Comparison of ENCODE assay signal across 9 cellular contexts in the genomic region with DNA sequence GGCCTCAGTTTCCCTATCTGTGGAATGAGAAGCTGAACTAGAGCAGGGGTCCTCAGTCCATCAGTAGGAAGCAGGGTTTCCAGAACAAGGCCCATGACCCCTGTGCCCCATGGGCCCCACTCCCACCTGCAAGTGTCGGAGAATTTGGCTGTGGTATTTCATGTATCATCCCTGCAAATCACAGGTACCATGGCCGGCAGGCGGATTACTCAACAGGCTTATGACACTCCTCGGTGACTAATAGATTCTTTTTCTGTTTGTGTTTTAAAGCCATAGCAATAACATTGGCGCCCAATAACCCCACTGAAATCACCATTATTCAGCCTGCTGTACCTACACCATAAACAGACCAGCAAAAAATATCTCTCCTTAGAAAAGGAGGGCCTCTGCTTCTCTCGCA. TPM values are rescaled to one million over a fixed set of nuclear protein-coding genes. Genes with fewer than 3 reads are reported as not detected.
A peak's percentile ranks its signal among the peaks of the same experiment; 100 is the strongest.
DNase-seq lines count a peak whose midpoint lies in the region; ATAC-seq, FAIRE-seq and TF ChIP-seq lines count a peak whose summit lies in the region.
"Had no signal": no experiment of that assay in that cellular context is flagged by ENCODE, and none has a peak within 500 bp of the region (broad histone marks: within the 10 kb centered on the region; RNA-seq: fewer than 3 reads in every experiment).

No MANE protein-coding gene starts in this region.

- H3K23ac ChIP-seq in neuronal stem cell (ENCODE audit: low read depth, low read length, poor library complexity): no peak overlapping the region

- H3K9ac ChIP-seq in neuronal stem cell (ENCODE audit: low read depth, low read length, poor library complexity): no peak overlapping the region

- H2AFZ ChIP-seq in neuronal stem cell (ENCODE audit: low read length): no peak overlapping the region

- intact Hi-C loops in head of caudate nucleus (cut with DNase I): no loop called here

- H3K27ac ChIP-seq in neuronal stem cell (replicated peaks; ENCODE audit: low read length): no peak overlapping the region
- H3K27ac ChIP-seq: cardiac muscle cell had no signal

- peak; percentile 64 for FAIRE-seq in bronchial epithelial cell (lab: Jason Lieb, UNC)

- H3K18ac ChIP-seq in neuronal stem cell (ENCODE audit: low read length): peak overlapping the region; percentile 3

- H2BK5ac ChIP-seq in neuronal stem cell (ENCODE audit: low read length): no peak overlapping the region

- H3K27me3 ChIP-seq in bronchial epithelial cell (ENCODE audit: control insufficient read depth, insufficient read depth, low read length) (peaks cover 2% of the 10 kb centered on the region), neuronal stem cell (ENCODE audit: control insufficient read depth in 3 of 3, insufficient read depth in 3 of 3, low read depth in 1 of 3, low read length in 3 of 3) (peaks cover 0 to 3% (median 0%) of the 10 kb centered on the region in 3 experiments)
- H3K27me3 ChIP-seq: cardiac muscle cell had no signal

- no peak overlapping the region for H3K14ac ChIP-seq in neuronal stem cell (ENCODE audit: low read length)

- H3K9me3 ChIP-seq in neuronal stem cell (replicated peaks in 1 of 2; ENCODE audit: control insufficient read depth in 2 of 2, insufficient read depth in 1 of 2, low read depth in 1 of 2, low read length in 2 of 2): no peaks in the 10 kb centered on the region

- WGBS in neuronal stem cell (ENCODE audit: extremely low coverage in 2 of 2, insufficient read length in 2 of 2, insufficient replicate concordance in 1 of 2), 2 donors: no CpG with 5 or more reads among the region's 6 CpGs

- H4K91ac ChIP-seq in neuronal stem cell (ENCODE audit: low read depth, low read length, poor library complexity): no peak overlapping the region

- no peak for ATAC-seq in GM18907 (IDR thresholded peaks at IDR 0.05; ENCODE audit: unreplicated experiment)
- no peak for ATAC-seq in GM19023 (IDR thresholded peaks at IDR 0.05; ENCODE audit: unreplicated experiment)

- H3K36me3 ChIP-seq in bronchial epithelial cell (ENCODE audit: control insufficient read depth, insufficient read depth, low read length) (no peaks in the 10 kb centered on the region), neuronal stem cell (replicated peaks in 1 of 2; ENCODE audit: control insufficient read depth in 2 of 2, insufficient read depth in 2 of 2, low read length in 2 of 2) (no peaks in the 10 kb centered on the region)
- H3K36me3 ChIP-seq: cardiac muscle cell had no signal

- no peaks in the 10 kb centered on the region for H3K4me1 ChIP-seq in neuronal stem cell (ENCODE audit: control insufficient read depth in 2 of 2, insufficient read depth in 1 of 2, low read depth in 1 of 2, low read length in 2 of 2)

- no peak overlapping the region for H3K4me2 ChIP-seq in neuronal stem cell (ENCODE audit: insufficient read depth, low read length, poor library complexity, severe bottlenecking)

- DNase-seq in AG09319 (ENCODE audit: extremely low read depth, low read depth) (peak; percentile 27), LHCN-M2 (ENCODE audit: low read depth) (peak; percentile 59), bronchial epithelial cell (ENCODE audit: low read depth) (peak; percentile 93), neuronal stem cell (ENCODE audit: low spot score) (no peak), NCI-H128 (lab: John Stamatoyannopoulos, UW; ENCODE audit: unreplicated experiment) (no peak), head of caudate nucleus (no peak)

- no peak overlapping the region for H2AK5ac ChIP-seq in neuronal stem cell (ENCODE audit: low read depth, low read length)

- TF ChIP-seq CTCF in AG09319 (IDR thresholded peaks at IDR 0.05; ENCODE audit: low read depth, low read length): no peak
- TF ChIP-seq CTCF in bronchial epithelial cell (IDR thresholded peaks at IDR 0.05; ENCODE audit: insufficient read depth, low read length, severe bottlenecking): no peak

- H2BK12ac ChIP-seq in neuronal stem cell (ENCODE audit: low read length): no peak overlapping the region

- H3K4ac ChIP-seq in neuronal stem cell (ENCODE audit: low read length): no peak overlapping the region

- H2BK120ac ChIP-seq in neuronal stem cell (ENCODE audit: low read depth, low read length): no peak overlapping the region

- H4K8ac ChIP-seq in neuronal stem cell (ENCODE audit: low read depth, low read length): no peak overlapping the region

- no peaks in the 10 kb centered on the region for H3K79me1 ChIP-seq in neuronal stem cell (ENCODE audit: low read depth, low read length)

- H3K4me3 ChIP-seq in bronchial epithelial cell (ENCODE audit: low read depth, low read length) (no peak overlapping the region), neuronal stem cell (ENCODE audit: low read length in 2 of 2) (no peak overlapping the region)
- H3K4me3 ChIP-seq: cardiac muscle cell had no signal

- no peak overlapping the region for H2BK15ac ChIP-seq in neuronal stem cell (ENCODE audit: low read length)

RNA-seq across cellular contexts. Expression of a gene that starts 60.0 kb away (rescaled TPM):
- total RNA-seq in LHCN-M2 (2014; rRNA removed) (0.06 TPM in 1 of 2 replicates, not detected in the other), bronchial epithelial cell (0.13 TPM in 1 of 2 replicates, not detected in the other)
- polyA plus RNA-seq in LHCN-M2 (2012): not detected
- 0.15 TPM for polyA plus RNA-seq in neuronal stem cell (2013, experiment 1 of 2)
- polyA plus RNA-seq in neuronal stem cell (2013, experiment 2 of 2): 0.12 TPM

Comparison
In these comparisons a context has a peak if more than half of its experiments do, and no peak if none do; other contexts are left out.
1. DNase-seq: peak in AG09319 (single experiment), LHCN-M2 (single experiment) and bronchial epithelial cell (single experiment); none in neuronal stem cell (single experiment), NCI-H128 (single experiment) and head of caudate nucleus (0 of 42).